Comparison of ENCODE assay signal across 25 cellular contexts in genomic region chr19:29531458-29532025, GRCh38. TPM values are rescaled to one million over a fixed set of nuclear protein-coding genes. Genes with fewer than 3 reads are reported as not detected.
"Had no signal": no experiment of that assay in that cellular context is flagged by ENCODE, and none has a peak within 500 bp of the region (broad histone marks: within the 10 kb centered on the region; RNA-seq: fewer than 3 reads in every experiment).

No MANE protein-coding gene starts in this region.

- H3K9ac ChIP-seq: parathyroid adenoma, SK-N-SH had no signal

- H3K4me2 ChIP-seq: SK-N-SH had no signal

- H2AFZ ChIP-seq: parathyroid adenoma had no signal

- DNase-seq: activated CD4-positive, alpha-beta memory T cell treated with anti-CD3 and anti-CD28 coated beads, Interleukin-2, amount 10 ng/mL, durations not matched to agents 7 days and 5 days; activated CD4-positive, alpha-beta T cell treated with anti-CD3 and anti-CD28 coated beads for 1 hour; activated CD4-positive, alpha-beta T cell treated with anti-CD3 and anti-CD28 coated beads, Interleukin-2, amount 10 ng/mL, durations not matched to agents 7 days and 5 days; activated naive CD4-positive, alpha-beta T cell treated with Interleukin-2 at 50 U/mL for 16 hours; activated naive CD8-positive, alpha-beta T cell treated with anti-CD3 and anti-CD28 coated beads for 36 hours; adrenal gland; body of pancreas; cortex of kidney; foreskin fibroblast; left ventricle myocardium inferior; SK-N-SH; stimulated activated CD4-positive, alpha-beta T cell treated with anti-CD3 and anti-CD28 coated beads, Interleukin-2, amount 100 ng/mL, for 48 hours; stimulated activated naive CD8-positive, alpha-beta T cell treated with anti-CD3 and anti-CD28 coated beads, Interleukin-15, Interleukin-2, amounts not matched to agents 100 U/mL and 50 U/mL, for 24 hours; SW 1271; testis; transverse colon had no signal

- H3K9me3 ChIP-seq: adrenal gland, body of pancreas, heart left ventricle, left ventricle myocardium inferior, right atrium auricular region, SK-N-SH, testis, transverse colon had no signal

- H3K9me2 ChIP-seq: SK-N-SH had no signal

- H3K79me2 ChIP-seq: parathyroid adenoma had no signal

- ATAC-seq: body of pancreas; esophagus mucosa; heart left ventricle; stimulated activated naive CD8-positive, alpha-beta T cell treated with anti-CD3 and anti-CD28 coated beads, Interleukin-15, Interleukin-2, amounts not matched to agents 100 U/mL and 50 U/mL, for 24 hours; WTC11 had no signal

- H3K36me3 ChIP-seq: adrenal gland, heart left ventricle, left ventricle myocardium inferior, right atrium auricular region, transverse colon had no signal

- H3K4me3 ChIP-seq: adrenal gland, body of pancreas, heart left ventricle, left ventricle myocardium inferior, lung, right atrium auricular region, testis, transverse colon had no signal

- H3K27ac ChIP-seq: adrenal gland, body of pancreas, heart left ventricle, left ventricle myocardium inferior, parathyroid adenoma, right atrium auricular region, testis, transverse colon had no signal

RNA-seq across cellular contexts. Expression of gene VSTM2B, which starts 5.7 kb away (rescaled TPM):
- total RNA-seq: activated CD4-positive, alpha-beta memory T cell treated with anti-CD3 and anti-CD28 coated beads, Interleukin-2, amount 10 ng/mL, durations not matched to agents 7 days and 5 days; activated CD4-positive, alpha-beta T cell treated with anti-CD3 and anti-CD28 coated beads, Interleukin-2, amount 10 ng/mL, durations not matched to agents 7 days and 5 days; activated naive CD8-positive, alpha-beta T cell treated with anti-CD3 and anti-CD28 coated beads for 36 hours; activated T-helper 2 cell treated with anti-CD3 and anti-CD28 coated beads, Interferon-gamma antibody, Interleukin-2, Interleukin-4, amounts not matched to agents 10 μg/mL and 5 μg/mL and 100 μg/mL, durations not matched to agents 14 hours and 24 hours and 36 hours; adrenal gland; aorta; body of pancreas; esophagus mucosa; heart left ventricle; left ventricle myocardium inferior; lung; pulmonary artery endothelial cell; right atrium auricular region; transverse colon had no signal
- polyA plus RNA-seq: aorta, heart left ventricle, lung, SK-N-SH had no signal
